2 cellular contexts compared by ENCODE assay signal in genomic region chr11:124864892-124865180, GRCh38.
A peak's percentile ranks its signal among the peaks of the same experiment; 100 is the strongest.
TF ChIP-seq lines count a peak whose summit lies in the region.

No MANE protein-coding gene starts in this region.

TF ChIP-seq in GM23338, 12 proteins besides CTCF, POLR2A, EP300 and RAD21 (continued from another document):
- TF ChIP-seq REST (IDR thresholded peaks at IDR 0.05; ENCODE audit: unreplicated experiment), result no peak
- TF ChIP-seq EZH2phosphoT487 (IDR thresholded peaks at IDR 0.05; ENCODE audit: unreplicated experiment), result peak; percentile 72

TF ChIP-seq in neural cell, 6 proteins besides CTCF, POLR2A, EP300 and RAD21 (continued from another document):
- TF ChIP-seq SMC3 (conservative IDR thresholded peaks at IDR 0.05; ENCODE audit: poor library complexity) (no peak), TAF1 (IDR thresholded peaks at IDR 0.05; ENCODE audit: low read depth) (no peak), MXI1 (conservative IDR thresholded peaks at IDR 0.05; ENCODE audit: poor library complexity, severe bottlenecking) (no peak)
